ENCODE assay signal across 26 cellular contexts in genomic region chr6:143774347-143774746, GRCh38.
DNase-seq lines count a peak whose midpoint lies in the region; ATAC-seq, FAIRE-seq and TF ChIP-seq lines count a peak whose summit lies in the region.
"Had no signal": no experiment of that assay in that cellular context is flagged by ENCODE, and none has a peak within 500 bp of the region (broad histone marks: within the 10 kb centered on the region; RNA-seq: fewer than 3 reads in every experiment).

No MANE protein-coding gene starts in this region.

- DNase-seq in esophagus muscularis mucosa (ENCODE audit: extremely low spot score) (no peak), left lobe of liver (ENCODE audit: low spot score) (peak; percentile 66), gastrocnemius medialis (peak in 1 of 2 donors; percentile 17), erythroblast (lab: John Stamatoyannopoulos, UW) (no peak), NCI-H345 (lab: John Stamatoyannopoulos, UW) (no peak), small intestine (no peak), GM13977 (ENCODE audit: low spot score) (no peak)
- DNase-seq: ACHN; activated CD8-positive, alpha-beta memory T cell treated with anti-CD3 and anti-CD28 coated beads for 24 hours; activated naive CD8-positive, alpha-beta T cell treated with anti-CD3 and anti-CD28 coated beads for 36 hours; activated T-cell treated with anti-CD3 and anti-CD28 coated beads, Interleukin-2, amount 50 U/mL, for 72 hours; caudate nucleus; CD4-positive, alpha-beta memory T cell; DMS53; effector memory CD4-positive, alpha-beta T cell; foreskin melanocyte; naive B cell; NCI-H1417; NCI-H2171 treated with DMSO at 0.1 percent for 48 hours; NCI-H774; T1000 had no signal

- H3K27ac ChIP-seq in C4-2B (peak overlapping the region; percentile 83; the same call in 1 of the 2 replicates), esophagus muscularis mucosa (replicated peaks in 1 of 4) (peak overlapping the region; percentile 60 to 72 (median 66)), gastrocnemius medialis (peak overlapping the region in 3 of 4 donors; percentile 8 to 41 (median 28)), small intestine (ENCODE audit: low read depth in 1 of 2, low read length in 1 of 2) (no peak overlapping the region)
- H3K27ac ChIP-seq: parathyroid adenoma had no signal

- H3K36me3 ChIP-seq in esophagus muscularis mucosa (peaks cover 0 to 36% (median 8%) of the 10 kb centered on the region in 4 donors), gastrocnemius medialis (peaks cover 0 to 18% of the 10 kb centered on the region in 2 donors), small intestine (ENCODE audit: control insufficient read depth in 2 of 2, insufficient read depth in 2 of 2, low read length in 2 of 2) (no peaks in the 10 kb centered on the region)

- H3K4me1 ChIP-seq in esophagus muscularis mucosa (peaks cover 29 to 47% (median 45%) of the 10 kb centered on the region in 4 donors), gastrocnemius medialis (peaks cover 13 to 31% of the 10 kb centered on the region in 2 donors), small intestine (ENCODE audit: control insufficient read depth in 2 of 2, insufficient read depth in 1 of 2, low read depth in 1 of 2, low read length in 1 of 2) (no peaks in the 10 kb centered on the region)
- H3K4me1 ChIP-seq: parathyroid adenoma had no signal

- H3K4me3 ChIP-seq in esophagus muscularis mucosa, result no peak overlapping the region
- H3K4me3 ChIP-seq in gastrocnemius medialis, result no peak overlapping the region
- H3K4me3 ChIP-seq in small intestine (ENCODE audit: low read depth in 1 of 2, low read length in 2 of 2), result no peak overlapping the region
- H3K4me3 ChIP-seq: tibial nerve had no signal

- H3K9me3 ChIP-seq in esophagus muscularis mucosa (no peaks in the 10 kb centered on the region), gastrocnemius medialis (no peaks in the 10 kb centered on the region), small intestine (ENCODE audit: control insufficient read depth, low read depth) (no peaks in the 10 kb centered on the region)
- H3K9me3 ChIP-seq: tibial nerve had no signal

- no peaks in the 10 kb centered on the region for H3K27me3 ChIP-seq in esophagus muscularis mucosa
- H3K27me3 ChIP-seq in gastrocnemius medialis, result no peaks in the 10 kb centered on the region
- H3K27me3 ChIP-seq in small intestine (ENCODE audit: control insufficient read depth in 2 of 2, insufficient read depth in 2 of 2, low read length in 2 of 2), result no peaks in the 10 kb centered on the region
- H3K27me3 ChIP-seq: tibial nerve had no signal

- TF ChIP-seq EP300 in esophagus muscularis mucosa (IDR thresholded peaks at IDR 0.05), result no peak

- WGBS in esophagus muscularis mucosa, result 64% methylated on average over 2 of the region's 2 CpGs
- WGBS in small intestine, 3 donors, result 59 to 90% (median 80%) methylated on average over 2 of the region's 2 CpGs

- in situ Hi-C loops in gastrocnemius medialis (cut with MboI; ENCODE audit: low sequenced_read_pairs in 4 of 4), result no loop called here
- in situ Hi-C loops in GM13977 (cut with MboI; ENCODE audit: low pct_unique_long_range_greater_than_20kb, low sequenced_read_pairs, unreplicated experiment), result no loop called here

- FAIRE-seq in small intestine (lab: Jason Lieb, UNC), result no peak

- TF ChIP-seq POLR2A in esophagus muscularis mucosa (IDR thresholded peaks at IDR 0.05; ENCODE audit: low read depth) (no peak), gastrocnemius medialis (IDR thresholded peaks at IDR 0.05) (no peak), erythroblast (IDR thresholded peaks at IDR 0.05; ENCODE audit: low read length) (no peak)

- TF ChIP-seq CTCF in C4-2B (conservative IDR thresholded peaks at IDR 0.05), result no peak
- TF ChIP-seq CTCF in esophagus muscularis mucosa (IDR thresholded peaks at IDR 0.05), result no peak
- no peak for TF ChIP-seq CTCF in gastrocnemius medialis (IDR thresholded peaks at IDR 0.05 in 4 of 5, conservative IDR thresholded peaks at IDR 0.05 in 1 of 5)
- TF ChIP-seq CTCF in GM13977 (IDR thresholded peaks at IDR 0.05; ENCODE audit: extremely low read depth, insufficient read depth, missing control alignments), result no peak

- intact Hi-C loops in esophagus muscularis mucosa (cut with DNase I), result no loop called here
- intact Hi-C loops in gastrocnemius medialis (cut with DNase I; ENCODE audit: low total_unique reads), result no loop called here

- ATAC-seq in left lobe of liver (peak; percentile 93), gastrocnemius medialis (peak; percentile 44 to 58)
- ATAC-seq: activated CD4-positive, CD25-positive, alpha-beta regulatory T cell treated with anti-CD3 and anti-CD28 coated beads, Interleukin-2, amount 50 U/mL, for 24 hours; activated T-cell treated with anti-CD3 and anti-CD28 coated beads, Interleukin-2, amount 50 U/mL, for 72 hours; SK-N-SH treated with all-trans-retinoic acid at 6 μM for 48 hours had no signal

Comparison
In these comparisons a context has a peak if more than half of its experiments do, and no peak if none do; other contexts are left out.
1. H3K27ac ChIP-seq: peak in C4-2B (single experiment), esophagus muscularis mucosa (4 of 4) and gastrocnemius medialis (3 of 4); none in small intestine (0 of 2).